Comparison of ENCODE assay signal across 8 cellular contexts in genomic region chr13:110705826-110706569, GRCh38. TPM values are rescaled to one million over a fixed set of nuclear protein-coding genes. Genes with fewer than 3 reads are reported as not detected.
DNase-seq lines count a peak whose midpoint lies in the region; ATAC-seq, FAIRE-seq and TF ChIP-seq lines count a peak whose summit lies in the region.

CARS2 (minus strand) TSS chr13:110706116; CDS start chr13:110706093, 23 bp downstream.

- H3K4me1 Mint-ChIP-seq in WTC11, result peaks cover 24% of the 10 kb centered on the region

- ATAC-seq in GM19023 (IDR thresholded peaks at IDR 0.05; ENCODE audit: unreplicated experiment) (peak; percentile 94), HG03196 (IDR thresholded peaks at IDR 0.05; ENCODE audit: unreplicated experiment) (peak; percentile 93), WTC11 (peak; percentile 97)

- TF ChIP-seq CTCF in AG09309 (IDR thresholded peaks at IDR 0.05; ENCODE audit: control insufficient read depth, insufficient read depth, low read depth, low read length, missing control alignments), result no peak
- no peak for TF ChIP-seq CTCF in WTC11 (IDR thresholded peaks at IDR 0.05)
- TF ChIP-seq CTCF in bronchial epithelial cell (IDR thresholded peaks at IDR 0.05; ENCODE audit: insufficient read depth, low read length, severe bottlenecking), result peak; percentile 4

- peaks cover 12% of the 10 kb centered on the region for H3K36me3 Mint-ChIP-seq in WTC11

- DNase-seq in AG09309 (ENCODE audit: low read depth) (peak; percentile 74), NCI-H345 (lab: John Stamatoyannopoulos, UW) (peak; percentile 97), WTC11 (ENCODE audit: low spot score) (peak; percentile 95), bronchial epithelial cell (ENCODE audit: low read depth) (peak; percentile 87), iPS-NIHi7 (ENCODE audit: extremely low spot score) (peak; percentile 96), smooth muscle cell of the brain vasculature (ENCODE audit: low read depth, low spot score) (peak; percentile 81)

- H3K4me3 Mint-ChIP-seq in WTC11, result peak within 1 kb of the TSS; percentile 82

- H3K27ac Mint-ChIP-seq in WTC11, result peak within 1 kb of the TSS; percentile 82

- H3K27me3 Mint-ChIP-seq in WTC11 (ENCODE audit: low read depth), result no peaks in the 10 kb centered on the region; the same call in none of the 2 replicates

- no peaks in the 10 kb centered on the region for H3K9me3 Mint-ChIP-seq in WTC11

- FAIRE-seq in bronchial epithelial cell (lab: Jason Lieb, UNC), result no peak

- CTCF ChIA-PET in WTC11 (lab: Charles Lee), result interaction anchor here (1.0 kb wide), 1 partner anchor 61 kb away, joined by 4 read pairs; no protein-coding TSS in a partner anchor

- H3K4me3 ChIP-seq in AG09309 (ENCODE audit: control insufficient read depth, low read depth, low read length) (peak within 1 kb of the TSS; percentile 77), bronchial epithelial cell (ENCODE audit: low read depth, low read length) (peak within 1 kb of the TSS; percentile 59)

- H3K36me3 ChIP-seq in bronchial epithelial cell (ENCODE audit: control insufficient read depth, insufficient read depth, low read length), result peaks cover 7% of the 10 kb centered on the region

- POLR2A ChIA-PET in WTC11 (lab: Charles Lee), result interaction anchor here (1.0 to 1.4 kb wide), 2 partner anchors 10 to 144 kb away, joined by 3 to 6 read pairs; partner anchors contain the start of gene RAB20

- H3K27me3 ChIP-seq in bronchial epithelial cell (ENCODE audit: control insufficient read depth, insufficient read depth, low read length), result no peaks in the 10 kb centered on the region

TF ChIP-seq in WTC11, 78 proteins besides CTCF, POLR2A, EP300 and RAD21 (continues in another document):
- TF ChIP-seq ZBTB43 (CRISPR knock-in tag; IDR thresholded peaks at IDR 0.05) (no peak), PRDM15 (CRISPR knock-in tag; IDR thresholded peaks at IDR 0.05) (no peak), RELA (CRISPR knock-in tag; IDR thresholded peaks at IDR 0.05; ENCODE audit: borderline replicate concordance) (no peak), GTF2I (CRISPR knock-in tag; conservative IDR thresholded peaks at IDR 0.05) (no peak), KAT7 (CRISPR knock-in tag; IDR thresholded peaks at IDR 0.05; ENCODE audit: borderline replicate concordance) (0 out of 2 replicates have a peak, but pooled peaks have one; percentile 76), HMGXB4 (CRISPR knock-in tag; IDR thresholded peaks at IDR 0.05) (peak; percentile 67; the same call in 1 of the 2 replicates), ZNF416 (CRISPR knock-in tag; IDR thresholded peaks at IDR 0.05) (0 out of 2 replicates have a peak, but pooled peaks have one; percentile 18), NR2C2 (CRISPR knock-in tag; IDR thresholded peaks at IDR 0.05) (no peak), ZNF121 (CRISPR knock-in tag; IDR thresholded peaks at IDR 0.05) (0 out of 2 replicates have a peak, but pooled peaks have one; percentile 13)
- TF ChIP-seq, protein P1, sequence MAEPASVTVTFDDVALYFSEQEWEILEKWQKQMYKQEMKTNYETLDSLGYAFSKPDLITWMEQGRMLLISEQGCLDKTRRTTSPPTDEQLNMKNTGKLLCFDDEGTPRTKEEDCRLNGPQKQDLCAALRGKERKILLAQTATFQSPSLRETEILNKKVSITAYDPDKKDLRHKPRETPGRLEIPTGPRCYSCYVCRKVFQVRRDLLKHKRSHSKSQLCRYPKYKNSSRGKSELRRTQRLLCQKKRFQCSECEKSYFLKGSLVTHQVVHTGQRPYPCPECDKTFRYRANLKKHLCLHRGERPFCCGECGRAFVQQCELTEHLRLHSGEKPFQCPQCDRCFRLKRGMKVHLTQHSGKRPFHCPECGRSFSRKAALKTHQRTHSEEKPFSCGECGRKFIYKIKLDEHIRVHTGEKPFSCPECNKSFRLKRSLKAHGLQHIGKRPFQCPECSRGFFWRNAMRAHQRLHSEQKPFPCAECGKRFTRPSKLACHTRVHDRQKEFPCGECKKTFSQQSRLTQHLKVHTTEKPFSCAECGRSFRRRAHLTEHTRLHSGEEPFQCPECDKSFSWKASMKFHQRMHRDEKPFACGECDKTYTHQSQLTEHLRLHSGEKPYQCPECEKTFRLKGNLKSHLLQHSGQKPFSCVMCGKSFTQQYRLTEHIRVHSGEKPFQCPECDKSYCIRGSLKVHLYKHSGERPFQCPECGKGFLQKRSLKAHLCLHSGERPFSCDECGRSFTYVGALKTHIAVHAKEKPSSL (CRISPR knock-in tag; conservative IDR thresholded peaks at IDR 0.05), result no peak
- TF ChIP-seq, protein P2, sequence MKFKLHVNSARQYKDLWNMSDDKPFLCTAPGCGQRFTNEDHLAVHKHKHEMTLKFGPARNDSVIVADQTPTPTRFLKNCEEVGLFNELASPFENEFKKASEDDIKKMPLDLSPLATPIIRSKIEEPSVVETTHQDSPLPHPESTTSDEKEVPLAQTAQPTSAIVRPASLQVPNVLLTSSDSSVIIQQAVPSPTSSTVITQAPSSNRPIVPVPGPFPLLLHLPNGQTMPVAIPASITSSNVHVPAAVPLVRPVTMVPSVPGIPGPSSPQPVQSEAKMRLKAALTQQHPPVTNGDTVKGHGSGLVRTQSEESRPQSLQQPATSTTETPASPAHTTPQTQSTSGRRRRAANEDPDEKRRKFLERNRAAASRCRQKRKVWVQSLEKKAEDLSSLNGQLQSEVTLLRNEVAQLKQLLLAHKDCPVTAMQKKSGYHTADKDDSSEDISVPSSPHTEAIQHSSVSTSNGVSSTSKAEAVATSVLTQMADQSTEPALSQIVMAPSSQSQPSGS (CRISPR knock-in tag; IDR thresholded peaks at IDR 0.05; ENCODE audit: borderline replicate concordance, low read depth), result no peak
- TF ChIP-seq, protein P3, sequence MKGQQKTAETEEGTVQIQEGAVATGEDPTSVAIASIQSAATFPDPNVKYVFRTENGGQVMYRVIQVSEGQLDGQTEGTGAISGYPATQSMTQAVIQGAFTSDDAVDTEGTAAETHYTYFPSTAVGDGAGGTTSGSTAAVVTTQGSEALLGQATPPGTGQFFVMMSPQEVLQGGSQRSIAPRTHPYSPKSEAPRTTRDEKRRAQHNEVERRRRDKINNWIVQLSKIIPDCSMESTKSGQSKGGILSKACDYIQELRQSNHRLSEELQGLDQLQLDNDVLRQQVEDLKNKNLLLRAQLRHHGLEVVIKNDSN (CRISPR knock-in tag; IDR thresholded peaks at IDR 0.05), result no peak

RNA-seq across cellular contexts. Expression of gene CARS2, which starts in this region (rescaled TPM):
- total RNA-seq in WTC11 (2021), result 39.9 to 50.9 TPM (median 50.0 TPM) in 3 replicates
- total RNA-seq in bronchial epithelial cell, result 108 and 152 TPM in 2 replicates

Comparison
In these comparisons a context has a peak if more than half of its experiments do, and no peak if none do; other contexts are left out.
1. Peak in every context shown above with its lines: DNase-seq, ATAC-seq and H3K4me3 ChIP-seq.